Comparison of ENCODE assay signal across 1 cellular context in genomic region chr4:165378763-165379631, GRCh38.
TF ChIP-seq lines count a peak whose summit lies in the region.

CPE (plus strand) TSS chr4:165379008; CDS start chr4:165379222, 214 bp downstream.

TF ChIP-seq in HepG2, 621 proteins besides CTCF, POLR2A, EP300 and RAD21 (continued from another document and continues in another):
- TF ChIP-seq HIVEP1 (CRISPR knock-in tag; IDR thresholded peaks at IDR 0.05): peak; percentile 78; the same call in 1 of the 2 replicates
- peak; percentile 72; the same call in 1 of the 2 replicates for TF ChIP-seq HINFP (CRISPR knock-in tag; IDR thresholded peaks at IDR 0.05; ENCODE audit: low read depth)
- no peak for TF ChIP-seq ATAD3A (CRISPR knock-in tag; IDR thresholded peaks at IDR 0.05)
- TF ChIP-seq THAP11 (CRISPR knock-in tag; IDR thresholded peaks at IDR 0.05): peak; percentile 62
- peak; percentile 53; the same call in 1 of the 2 replicates for TF ChIP-seq ZNF761 (CRISPR knock-in tag; conservative IDR thresholded peaks at IDR 0.05)
- TF ChIP-seq ZSCAN31 (CRISPR knock-in tag; IDR thresholded peaks at IDR 0.05; ENCODE audit: low read depth): peak; percentile 98
- no peak for TF ChIP-seq ZNF569 (CRISPR knock-in tag; IDR thresholded peaks at IDR 0.05; ENCODE audit: borderline replicate concordance)
- no peak for TF ChIP-seq ZBTB20 (CRISPR knock-in tag; IDR thresholded peaks at IDR 0.05; ENCODE audit: borderline replicate concordance, low read depth)
- TF ChIP-seq PRDM15 (CRISPR knock-in tag; IDR thresholded peaks at IDR 0.05): no peak; the same call in 1 of the 2 replicates
- TF ChIP-seq MTF1 (CRISPR knock-in tag; IDR thresholded peaks at IDR 0.05): no peak
- TF ChIP-seq ZFP37 (CRISPR knock-in tag; IDR thresholded peaks at IDR 0.05; ENCODE audit: borderline replicate concordance): no peak
- TF ChIP-seq, protein P1, sequence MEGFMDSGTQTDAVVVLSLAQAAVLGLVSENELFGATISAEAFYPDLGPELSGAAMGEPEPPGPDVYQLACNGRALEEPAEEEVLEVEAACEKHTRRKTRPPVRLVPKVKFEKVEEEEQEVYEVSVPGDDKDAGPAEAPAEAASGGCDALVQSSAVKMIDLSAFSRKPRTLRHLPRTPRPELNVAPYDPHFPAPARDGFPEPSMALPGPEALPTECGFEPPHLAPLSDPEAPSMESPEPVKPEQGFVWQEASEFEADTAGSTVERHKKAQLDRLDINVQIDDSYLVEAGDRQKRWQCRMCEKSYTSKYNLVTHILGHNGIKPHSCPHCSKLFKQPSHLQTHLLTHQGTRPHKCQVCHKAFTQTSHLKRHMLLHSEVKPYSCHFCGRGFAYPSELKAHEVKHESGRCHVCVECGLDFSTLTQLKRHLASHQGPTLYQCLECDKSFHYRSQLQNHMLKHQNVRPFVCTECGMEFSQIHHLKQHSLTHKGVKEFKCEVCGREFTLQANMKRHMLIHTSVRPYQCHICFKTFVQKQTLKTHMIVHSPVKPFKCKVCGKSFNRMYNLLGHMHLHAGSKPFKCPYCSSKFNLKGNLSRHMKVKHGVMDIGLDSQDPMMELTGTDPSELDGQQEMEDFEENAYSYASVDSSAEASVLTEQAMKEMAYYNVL (CRISPR knock-in tag; IDR thresholded peaks at IDR 0.05; ENCODE audit: borderline replicate concordance): peak; percentile 48; the same call in 1 of the 2 replicates
- TF ChIP-seq, protein P2, sequence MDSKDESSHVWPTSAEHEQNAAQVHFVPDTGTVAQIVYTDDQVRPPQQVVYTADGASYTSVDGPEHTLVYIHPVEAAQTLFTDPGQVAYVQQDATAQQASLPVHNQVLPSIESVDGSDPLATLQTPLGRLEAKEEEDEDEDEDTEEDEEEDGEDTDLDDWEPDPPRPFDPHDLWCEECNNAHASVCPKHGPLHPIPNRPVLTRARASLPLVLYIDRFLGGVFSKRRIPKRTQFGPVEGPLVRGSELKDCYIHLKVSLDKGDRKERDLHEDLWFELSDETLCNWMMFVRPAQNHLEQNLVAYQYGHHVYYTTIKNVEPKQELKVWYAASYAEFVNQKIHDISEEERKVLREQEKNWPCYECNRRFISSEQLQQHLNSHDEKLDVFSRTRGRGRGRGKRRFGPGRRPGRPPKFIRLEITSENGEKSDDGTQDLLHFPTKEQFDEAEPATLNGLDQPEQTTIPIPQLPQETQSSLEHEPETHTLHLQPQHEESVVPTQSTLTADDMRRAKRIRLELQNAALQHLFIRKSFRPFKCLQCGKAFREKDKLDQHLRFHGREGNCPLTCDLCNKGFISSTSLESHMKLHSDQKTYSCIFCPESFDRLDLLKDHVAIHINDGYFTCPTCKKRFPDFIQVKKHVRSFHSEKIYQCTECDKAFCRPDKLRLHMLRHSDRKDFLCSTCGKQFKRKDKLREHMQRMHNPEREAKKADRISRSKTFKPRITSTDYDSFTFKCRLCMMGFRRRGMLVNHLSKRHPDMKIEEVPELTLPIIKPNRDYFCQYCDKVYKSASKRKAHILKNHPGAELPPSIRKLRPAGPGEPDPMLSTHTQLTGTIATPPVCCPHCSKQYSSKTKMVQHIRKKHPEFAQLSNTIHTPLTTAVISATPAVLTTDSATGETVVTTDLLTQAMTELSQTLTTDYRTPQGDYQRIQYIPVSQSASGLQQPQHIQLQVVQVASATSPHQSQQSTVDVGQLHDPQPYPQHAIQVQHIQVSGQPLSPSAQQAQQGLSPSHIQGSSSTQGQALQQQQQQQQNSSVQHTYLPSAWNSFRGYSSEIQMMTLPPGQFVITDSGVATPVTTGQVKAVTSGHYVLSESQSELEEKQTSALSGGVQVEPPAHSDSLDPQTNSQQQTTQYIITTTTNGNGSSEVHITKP (CRISPR knock-in tag; IDR thresholded peaks at IDR 0.05; ENCODE audit: low read depth): peak; percentile 100
- TF ChIP-seq, protein P3, sequence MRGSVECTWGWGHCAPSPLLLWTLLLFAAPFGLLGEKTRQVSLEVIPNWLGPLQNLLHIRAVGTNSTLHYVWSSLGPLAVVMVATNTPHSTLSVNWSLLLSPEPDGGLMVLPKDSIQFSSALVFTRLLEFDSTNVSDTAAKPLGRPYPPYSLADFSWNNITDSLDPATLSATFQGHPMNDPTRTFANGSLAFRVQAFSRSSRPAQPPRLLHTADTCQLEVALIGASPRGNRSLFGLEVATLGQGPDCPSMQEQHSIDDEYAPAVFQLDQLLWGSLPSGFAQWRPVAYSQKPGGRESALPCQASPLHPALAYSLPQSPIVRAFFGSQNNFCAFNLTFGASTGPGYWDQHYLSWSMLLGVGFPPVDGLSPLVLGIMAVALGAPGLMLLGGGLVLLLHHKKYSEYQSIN (CRISPR knock-in tag; IDR thresholded peaks at IDR 0.05; ENCODE audit: borderline replicate concordance): no peak
- peak; percentile 72 for TF ChIP-seq CREB1 (IDR thresholded peaks at IDR 0.05)
- TF ChIP-seq CREB1 (CRISPR knock-in tag; IDR thresholded peaks at IDR 0.05): no peak; the same call in 1 of the 2 replicates
- no peak for TF ChIP-seq ZFP36L2 (CRISPR knock-in tag; IDR thresholded peaks at IDR 0.05)
- no peak for TF ChIP-seq RARG (CRISPR knock-in tag; IDR thresholded peaks at IDR 0.05; ENCODE audit: low read depth)
- peak; percentile 60; the same call in 1 of the 2 replicates for TF ChIP-seq KDM3A (CRISPR knock-in tag; IDR thresholded peaks at IDR 0.05; ENCODE audit: low read depth)
- TF ChIP-seq, protein P4, sequence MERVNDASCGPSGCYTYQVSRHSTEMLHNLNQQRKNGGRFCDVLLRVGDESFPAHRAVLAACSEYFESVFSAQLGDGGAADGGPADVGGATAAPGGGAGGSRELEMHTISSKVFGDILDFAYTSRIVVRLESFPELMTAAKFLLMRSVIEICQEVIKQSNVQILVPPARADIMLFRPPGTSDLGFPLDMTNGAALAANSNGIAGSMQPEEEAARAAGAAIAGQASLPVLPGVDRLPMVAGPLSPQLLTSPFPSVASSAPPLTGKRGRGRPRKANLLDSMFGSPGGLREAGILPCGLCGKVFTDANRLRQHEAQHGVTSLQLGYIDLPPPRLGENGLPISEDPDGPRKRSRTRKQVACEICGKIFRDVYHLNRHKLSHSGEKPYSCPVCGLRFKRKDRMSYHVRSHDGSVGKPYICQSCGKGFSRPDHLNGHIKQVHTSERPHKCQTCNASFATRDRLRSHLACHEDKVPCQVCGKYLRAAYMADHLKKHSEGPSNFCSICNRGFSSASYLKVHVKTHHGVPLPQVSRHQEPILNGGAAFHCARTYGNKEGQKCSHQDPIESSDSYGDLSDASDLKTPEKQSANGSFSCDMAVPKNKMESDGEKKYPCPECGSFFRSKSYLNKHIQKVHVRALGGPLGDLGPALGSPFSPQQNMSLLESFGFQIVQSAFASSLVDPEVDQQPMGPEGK (CRISPR knock-in tag; IDR thresholded peaks at IDR 0.05): peak; percentile 73
- TF ChIP-seq KDM5B (CRISPR knock-in tag; IDR thresholded peaks at IDR 0.05; ENCODE audit: borderline replicate concordance): peak; percentile 60; the same call in 1 of the 2 replicates
- TF ChIP-seq MYC (CRISPR knock-in tag; IDR thresholded peaks at IDR 0.05; ENCODE audit: borderline replicate concordance): peak; percentile 73; the same call in 1 of the 2 replicates
- TF ChIP-seq MYNN (CRISPR knock-in tag; IDR thresholded peaks at IDR 0.05; ENCODE audit: low read depth): no peak
- TF ChIP-seq ZNF329 (CRISPR knock-in tag; IDR thresholded peaks at IDR 0.05; ENCODE audit: low read depth): 0 out of 2 replicates have a peak, but pooled peaks have one; percentile 37
- TF ChIP-seq GPN1 (CRISPR knock-in tag; IDR thresholded peaks at IDR 0.05; ENCODE audit: borderline replicate concordance): no peak
- TF ChIP-seq KDM2A (CRISPR knock-in tag; IDR thresholded peaks at IDR 0.05; ENCODE audit: borderline replicate concordance, low read depth): peak; percentile 93; the same call in 1 of the 2 replicates
- peak; percentile 85 for TF ChIP-seq YY1 (IDR thresholded peaks at IDR 0.05; ENCODE audit: insufficient read depth, insufficient replicate concordance, low read depth, low read length)
- TF ChIP-seq HOXA7 (CRISPR knock-in tag; IDR thresholded peaks at IDR 0.05): no peak
- TF ChIP-seq PTBP1 (IDR thresholded peaks at IDR 0.05; ENCODE audit: low read depth, low read length, poor library complexity, severe bottlenecking): peak; percentile 71
- TF ChIP-seq CBFB (CRISPR knock-in tag; IDR thresholded peaks at IDR 0.05): peak; percentile 60; the same call in 1 of the 2 replicates
- peak; percentile 68 for TF ChIP-seq HIC2 (CRISPR knock-in tag; IDR thresholded peaks at IDR 0.05; ENCODE audit: low read depth)
- TF ChIP-seq NR2C2 (CRISPR knock-in tag; IDR thresholded peaks at IDR 0.05; ENCODE audit: borderline replicate concordance): peak; percentile 62; the same call in 1 of the 2 replicates
- peak; percentile 70; the same call in 1 of the 2 replicates for TF ChIP-seq ZNF567 (CRISPR knock-in tag; IDR thresholded peaks at IDR 0.05; ENCODE audit: borderline replicate concordance)
- peak; percentile 60 for TF ChIP-seq ZNF430 (CRISPR knock-in tag; IDR thresholded peaks at IDR 0.05)
- no peak for TF ChIP-seq HMGA1 (CRISPR knock-in tag; conservative IDR thresholded peaks at IDR 0.05)
- no peak for TF ChIP-seq ZNF615 (CRISPR knock-in tag; IDR thresholded peaks at IDR 0.05; ENCODE audit: borderline replicate concordance)
- TF ChIP-seq TOPORS (CRISPR knock-in tag; IDR thresholded peaks at IDR 0.05): peak; percentile 79
- TF ChIP-seq ZNF468 (CRISPR knock-in tag; IDR thresholded peaks at IDR 0.05): 0 out of 2 replicates have a peak, but pooled peaks have one; percentile 70
- TF ChIP-seq ZFY (CRISPR knock-in tag; IDR thresholded peaks at IDR 0.05): peak; percentile 69; the same call in 1 of the 2 replicates
- TF ChIP-seq RXRB (CRISPR knock-in tag; IDR thresholded peaks at IDR 0.05; ENCODE audit: borderline replicate concordance): peak; percentile 29; the same call in 1 of the 2 replicates
- no peak for TF ChIP-seq ZKSCAN8 (CRISPR knock-in tag; IDR thresholded peaks at IDR 0.05; ENCODE audit: borderline replicate concordance)
- no peak for TF ChIP-seq HDAC6 (IDR thresholded peaks at IDR 0.05; ENCODE audit: low read depth, low read length)
- TF ChIP-seq, protein P5, sequence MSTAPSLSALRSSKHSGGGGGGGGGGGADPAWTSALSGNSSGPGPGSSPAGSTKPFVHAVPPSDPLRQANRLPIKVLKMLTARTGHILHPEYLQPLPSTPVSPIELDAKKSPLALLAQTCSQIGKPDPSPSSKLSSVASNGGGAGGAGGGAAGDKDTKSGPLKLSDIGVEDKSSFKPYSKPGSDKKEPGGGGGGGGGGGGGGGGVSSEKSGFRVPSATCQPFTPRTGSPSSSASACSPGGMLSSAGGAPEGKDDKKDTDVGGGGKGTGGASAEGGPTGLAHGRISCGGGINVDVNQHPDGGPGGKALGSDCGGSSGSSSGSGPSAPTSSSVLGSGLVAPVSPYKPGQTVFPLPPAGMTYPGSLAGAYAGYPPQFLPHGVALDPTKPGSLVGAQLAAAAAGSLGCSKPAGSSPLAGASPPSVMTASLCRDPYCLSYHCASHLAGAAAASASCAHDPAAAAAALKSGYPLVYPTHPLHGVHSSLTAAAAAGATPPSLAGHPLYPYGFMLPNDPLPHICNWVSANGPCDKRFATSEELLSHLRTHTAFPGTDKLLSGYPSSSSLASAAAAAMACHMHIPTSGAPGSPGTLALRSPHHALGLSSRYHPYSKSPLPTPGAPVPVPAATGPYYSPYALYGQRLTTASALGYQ (CRISPR knock-in tag; IDR thresholded peaks at IDR 0.05): peak; percentile 73
- peak; percentile 90 for TF ChIP-seq ZNF674 (CRISPR knock-in tag; IDR thresholded peaks at IDR 0.05; ENCODE audit: low read depth)
- TF ChIP-seq DMAP1 (CRISPR knock-in tag; IDR thresholded peaks at IDR 0.05): no peak; the same call in 1 of the 2 replicates
- peak; percentile 50 for TF ChIP-seq HOXD1 (CRISPR knock-in tag; IDR thresholded peaks at IDR 0.05)
- TF ChIP-seq ZNF143 (CRISPR knock-in tag; IDR thresholded peaks at IDR 0.05): 0 out of 2 replicates have a peak, but pooled peaks have one; percentile 23
- TF ChIP-seq SYNCRIP (IDR thresholded peaks at IDR 0.05; ENCODE audit: insufficient read depth, low read depth, low read length): no peak
